ENCODE assay signal across 8 cellular contexts in the genomic region with DNA sequence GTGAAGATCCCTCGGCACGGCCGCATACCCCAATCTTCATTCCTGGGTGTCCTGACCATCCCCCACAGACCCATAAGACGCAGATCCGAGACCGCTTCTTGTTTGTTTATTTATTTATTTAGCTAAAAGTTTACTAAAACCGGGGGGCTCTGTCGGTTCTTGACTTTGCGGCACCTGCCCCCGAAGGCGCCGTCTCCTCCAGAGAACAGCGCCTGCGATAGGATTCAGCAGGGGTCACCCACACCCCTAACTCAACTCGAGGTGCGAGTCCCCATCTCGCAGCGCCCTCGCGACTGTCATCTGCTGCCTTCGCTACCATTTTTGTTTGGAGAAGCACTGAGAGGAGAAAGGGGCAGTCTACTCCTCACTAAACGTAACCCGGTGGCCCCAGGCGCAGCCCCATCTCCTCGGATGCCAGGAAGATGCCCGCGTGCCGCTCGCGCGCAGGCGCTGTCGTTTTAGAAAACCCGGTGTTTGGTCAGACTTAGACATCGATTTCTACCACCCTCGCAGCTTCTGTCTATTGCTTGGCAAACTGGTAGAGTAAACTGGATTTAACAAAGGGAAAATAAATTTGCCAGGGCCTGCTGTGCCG. TPM values are rescaled to one million over a fixed set of nuclear protein-coding genes. Genes with fewer than 3 reads are reported as not detected.
DNase-seq lines count a peak whose midpoint lies in the region; ATAC-seq, FAIRE-seq and TF ChIP-seq lines count a peak whose summit lies in the region.

No MANE protein-coding gene starts in this region.

- 2% methylated on average over 37 of the region's 37 CpGs for WGBS in thymus

- peak overlapping the region; percentile 43 to 79 (median 69) for H3K4me2 ChIP-seq in BLaER1 treated with 17β-estradiol and CSF1 and Interleukin-3, amounts not matched to agents 10 nM and 100 nM

- ATAC-seq in GM21381 (IDR thresholded peaks at IDR 0.05; ENCODE audit: unreplicated experiment) = peak; percentile 21
- ATAC-seq in lower lobe of right lung = peak in 1 of 2 donors; percentile 21

- intact Hi-C loops in ascending aorta (cut with DNase I) = loop anchor here (1.0 kb wide), 1 partner anchor 98 kb away; no protein-coding TSS in a partner anchor
- intact Hi-C loops in lower lobe of right lung (cut with DNase I) = no loop called here

- H3K9ac ChIP-seq in BLaER1 treated with 17β-estradiol and CSF1 and Interleukin-3, amounts not matched to agents 10 nM and 100 nM = peak overlapping the region in 3 of 11 experiments; percentile 20 to 56 (median 44); a peak in 6 of 22 replicates

- H4K20me1 ChIP-seq in BLaER1 treated with 17β-estradiol and CSF1 and Interleukin-3, amounts not matched to agents 10 nM and 100 nM = peaks cover 0 to 3% (median 0%) of the 10 kb centered on the region in 11 experiments; a peak in 2 of 22 replicates

- H3K27me3 ChIP-seq in BLaER1 treated with 17β-estradiol and CSF1 and Interleukin-3, amounts not matched to agents 10 nM and 100 nM = peaks cover 68 to 99% (median 90%) of the 10 kb centered on the region in 11 experiments
- H3K27me3 ChIP-seq in ascending aorta (no peaks in the 10 kb centered on the region), lower lobe of right lung (ENCODE audit: low read depth) (no peaks in the 10 kb centered on the region), thymus (ENCODE audit: control insufficient read depth, insufficient read depth) (peaks cover 13% of the 10 kb centered on the region)

- peaks cover 0 to 5% (median 1%) of the 10 kb centered on the region in 10 experiments; a peak in 4 of 20 replicates for H3K4me1 ChIP-seq in BLaER1 treated with 17β-estradiol and CSF1 and Interleukin-3, amounts not matched to agents 10 nM and 100 nM
- H3K4me1 ChIP-seq in ascending aorta = no peaks in the 10 kb centered on the region
- H3K4me1 ChIP-seq in lower lobe of right lung = peaks cover 13% of the 10 kb centered on the region
- H3K4me1 ChIP-seq in thymus (ENCODE audit: control insufficient read depth, insufficient read depth, low read length) = no peaks in the 10 kb centered on the region

- no peak for FAIRE-seq in RCC 7860 (lab: Jason Lieb, UNC)

- peaks cover 0 to 7% (median 0%) of the 10 kb centered on the region in 11 experiments; a peak in 2 of 22 replicates for H3K9me3 ChIP-seq in BLaER1 treated with 17β-estradiol and CSF1 and Interleukin-3, amounts not matched to agents 10 nM and 100 nM (replicated peaks in 1 of 11)
- H3K9me3 ChIP-seq in ascending aorta = no peaks in the 10 kb centered on the region
- H3K9me3 ChIP-seq in lower lobe of right lung = no peaks in the 10 kb centered on the region
- H3K9me3 ChIP-seq in thymus (ENCODE audit: control insufficient read depth) = no peaks in the 10 kb centered on the region

- H3K27ac ChIP-seq in BLaER1 treated with 17β-estradiol and CSF1 and Interleukin-3, amounts not matched to agents 10 nM and 100 nM = no peak overlapping the region
- H3K27ac ChIP-seq in ascending aorta = no peak overlapping the region
- H3K27ac ChIP-seq in lower lobe of right lung = no peak overlapping the region
- no peak overlapping the region for H3K27ac ChIP-seq in thymus (ENCODE audit: low read depth)

- TF ChIP-seq CTCF in ascending aorta (IDR thresholded peaks at IDR 0.05) = no peak
- peak; percentile 4 for TF ChIP-seq CTCF in lower lobe of right lung (IDR thresholded peaks at IDR 0.05)

- DNase-seq in NCI-H146 (lab: John Stamatoyannopoulos, UW) = peak; percentile 69
- DNase-seq in ascending aorta (ENCODE audit: low spot score in 2 of 2) = no peak
- DNase-seq in lower lobe of right lung = no peak
- no peak for DNase-seq in RCC 7860 (ENCODE audit: low spot score)
- no peak for DNase-seq in NCI-H187 (lab: John Stamatoyannopoulos, UW)

- H3K4me3 ChIP-seq in BLaER1 treated with 17β-estradiol and CSF1 and Interleukin-3, amounts not matched to agents 10 nM and 100 nM = peak overlapping the region in 8 of 10 experiments; percentile 30 to 59 (median 44); a peak in 15 of 20 replicates
- H3K4me3 ChIP-seq in ascending aorta = peak overlapping the region; percentile 47 to 57
- H3K4me3 ChIP-seq in lower lobe of right lung = peak overlapping the region; percentile 45
- peak overlapping the region; percentile 44 for H3K4me3 ChIP-seq in thymus (ENCODE audit: low read length)

- no peaks in the 10 kb centered on the region for H3K36me3 ChIP-seq in BLaER1 treated with 17β-estradiol and CSF1 and Interleukin-3, amounts not matched to agents 10 nM and 100 nM
- H3K36me3 ChIP-seq in ascending aorta (no peaks in the 10 kb centered on the region), lower lobe of right lung (no peaks in the 10 kb centered on the region), thymus (ENCODE audit: control insufficient read depth, insufficient read depth) (no peaks in the 10 kb centered on the region)

RNA-seq across cellular contexts. Expression of a gene that starts 18.9 kb away (rescaled TPM):
- total RNA-seq in ascending aorta = not detected
- not detected for total RNA-seq in lower lobe of right lung
- polyA plus RNA-seq in thymus = 0.02 TPM
